8 cellular contexts compared by ENCODE assay signal in genomic region chr10:26438534-26439269, GRCh38. TPM values are rescaled to one million over a fixed set of nuclear protein-coding genes. Genes with fewer than 3 reads are reported as not detected.
DNase-seq lines count a peak whose midpoint lies in the region; ATAC-seq lines count a peak whose summit lies in the region.

No MANE protein-coding gene starts in this region.

- 1 to 2% methylated on average over 39 to 55 of the region's 57 CpGs for WGBS in GM23248 (ENCODE audit: low coverage in 1 of 2, low lambda C conversion rate in 2 of 2, missing lambda C conversion rate in 2 of 2), 2 experiments
- WGBS in right cardiac atrium = 2% methylated on average over 57 of the region's 57 CpGs

- peak overlapping the region; percentile 89 for H2AFZ ChIP-seq in GM23248

- H3K4me3 ChIP-seq in GM23248 = peak overlapping the region; percentile 76
- peak overlapping the region; percentile 69 for H3K4me3 ChIP-seq in right cardiac atrium (ENCODE audit: low read length)

- peak; percentile 73 to 87 for ATAC-seq in right cardiac atrium

- DNase-seq in EH (ENCODE audit: low read depth) (peak; percentile 60), GM23248 (peak; percentile 76), NOMO-1 (lab: John Stamatoyannopoulos, UW; ENCODE audit: unreplicated experiment in 2 of 2) (peak; percentile 48 to 58), right cardiac atrium (peak; percentile 42 to 78 (median 78)), LoVo (ENCODE audit: low spot score) (no peak), NCI-H748 (lab: John Stamatoyannopoulos, UW; ENCODE audit: unreplicated experiment) (no peak)
- peak; percentile 65 for DNase-seq in activated effector memory CD4-positive, alpha-beta T cell treated with Interleukin-2 at 50 U/mL for 16 hours
- DNase-seq in stimulated activated CD4-positive, alpha-beta T cell treated with anti-CD3 and anti-CD28 coated beads, Interleukin-15, amount 100 ng/mL, for 48 hours (ENCODE audit: low read depth in 2 of 2) = peak; percentile 55 to 76

- no peaks in the 10 kb centered on the region for H3K36me3 ChIP-seq in GM23248 (ENCODE audit: low read depth)

- intact Hi-C loops in right cardiac atrium (cut with DNase I) = no loop called here

- H3F3A ChIP-seq in GM23248 (ENCODE audit: insufficient read depth) = peaks cover 30% of the 10 kb centered on the region

- H4K20me1 ChIP-seq in GM23248 (ENCODE audit: insufficient read depth) = no peaks in the 10 kb centered on the region

- H3K27ac ChIP-seq in GM23248 (peak overlapping the region; percentile 87), right cardiac atrium (ENCODE audit: low read length) (peak overlapping the region; percentile 76)

- H3K4me1 ChIP-seq in GM23248 (ENCODE audit: insufficient read depth) (peaks cover 31% of the 10 kb centered on the region), right cardiac atrium (ENCODE audit: control insufficient read depth, insufficient read depth, low read length) (no peaks in the 10 kb centered on the region)

- H3K79me2 ChIP-seq in GM23248 (ENCODE audit: insufficient read depth) = peaks cover 60% of the 10 kb centered on the region

- H3K9me2 ChIP-seq in GM23248 (ENCODE audit: insufficient read depth) = no peaks in the 10 kb centered on the region

- H3K27me3 ChIP-seq in GM23248 (replicated peaks; ENCODE audit: insufficient read depth) = no peaks in the 10 kb centered on the region
- H3K27me3 ChIP-seq in right cardiac atrium (ENCODE audit: control insufficient read depth, insufficient read depth) = no peaks in the 10 kb centered on the region

- in situ Hi-C loops in GM23248 (cut with MboI) = no loop called here

- peak overlapping the region; percentile 89 for H3K4me2 ChIP-seq in GM23248 (ENCODE audit: unreplicated experiment)

- H3K9me3 ChIP-seq in GM23248 (ENCODE audit: low read depth) (no peaks in the 10 kb centered on the region), right cardiac atrium (ENCODE audit: control insufficient read depth, low read length) (no peaks in the 10 kb centered on the region)

- peak overlapping the region; percentile 89 for H3K9ac ChIP-seq in GM23248

RNA-seq across cellular contexts. Expression of gene APBB1IP, which starts 0.6 kb away (rescaled TPM):
- 7.3 and 9.4 TPM in 2 replicates for total RNA-seq in GM23248 (2014; rRNA removed; shearing (Covaris generic))
- polyA plus RNA-seq in GM23248 (2016; fragmentation: Nextera tagmentation; extraction: Ambion mirVana) (25.0 and 25.1 TPM in 2 replicates), right cardiac atrium (2.8 TPM)
- 1 to 10 TPM; 5.2 to 8.4 (median 6.9) TPM for total RNA-seq in right cardiac atrium

Comparison
In these comparisons a context has a peak if more than half of its experiments do, and no peak if none do; other contexts are left out.
1. DNase-seq: peak in EH (single experiment), GM23248 (single experiment), NOMO-1 (2 of 2), activated effector memory CD4-positive, alpha-beta T cell treated with Interleukin-2 at 50 U/mL for 16 hours (single experiment), right cardiac atrium (3 of 3) and stimulated activated CD4-positive, alpha-beta T cell treated with anti-CD3 and anti-CD28 coated beads, Interleukin-15, amount 100 ng/mL, for 48 hours (2 of 2); none in LoVo (single experiment) and NCI-H748 (single experiment).